8 cellular contexts compared by ENCODE assay signal in the genomic region with DNA sequence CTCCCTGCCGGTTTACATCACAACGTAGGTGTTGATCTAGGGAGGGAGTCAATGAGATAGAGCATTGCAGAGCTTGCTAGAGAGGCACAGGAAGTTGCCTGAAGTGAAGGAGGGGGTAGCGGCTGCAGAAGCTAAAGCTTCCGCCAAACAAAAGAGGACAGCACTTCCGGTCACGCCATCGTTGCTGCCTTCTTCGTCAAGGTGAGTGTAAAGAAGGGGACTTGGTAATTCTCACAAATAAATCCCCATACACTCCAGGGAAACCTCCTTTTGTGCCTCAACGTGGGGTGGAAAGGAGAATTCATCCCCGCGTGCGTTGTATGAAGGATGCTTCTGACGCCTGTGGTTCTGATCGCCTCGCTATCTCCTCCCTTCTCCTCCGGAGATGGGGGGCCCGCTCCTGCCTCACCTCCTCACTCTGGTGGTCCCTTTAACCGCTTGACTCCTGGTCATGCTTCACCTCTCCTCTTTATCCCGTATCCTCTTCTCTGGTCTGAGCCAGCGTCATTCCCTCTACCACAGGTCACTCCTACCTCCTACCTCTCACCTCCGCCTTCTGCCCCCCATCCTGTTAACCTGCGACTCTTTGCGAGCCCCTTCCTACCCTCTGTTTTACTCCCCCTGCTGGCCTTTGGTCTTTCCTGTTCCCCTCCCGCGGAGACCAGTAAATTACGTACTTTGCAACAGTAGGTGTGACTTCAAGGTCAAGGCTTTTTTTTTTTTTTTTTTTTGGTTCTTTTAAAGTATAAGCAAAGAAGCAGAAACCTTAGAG. TPM values are rescaled to one million over a fixed set of nuclear protein-coding genes. Genes with fewer than 3 reads are reported as not detected.
A peak's percentile ranks its signal among the peaks of the same experiment; 100 is the strongest.
DNase-seq lines count a peak whose midpoint lies in the region; ATAC-seq, FAIRE-seq and TF ChIP-seq lines count a peak whose summit lies in the region.

No MANE protein-coding gene starts in this region.

- H3K4me2 ChIP-seq in endothelial cell of umbilical vein (ENCODE audit: insufficient read depth, low read length): peak overlapping the region; percentile 69

- H3K4me1 ChIP-seq in endothelial cell of umbilical vein (ENCODE audit: control insufficient read depth, extremely low read depth, insufficient read depth, low read length): peaks cover 3% of the 10 kb centered on the region

- no peaks in the 10 kb centered on the region for H3K36me3 ChIP-seq in endothelial cell of umbilical vein (ENCODE audit: control insufficient read depth in 2 of 2, extremely low read depth in 1 of 2, insufficient read depth in 2 of 2, low read length in 2 of 2)

- H2AFZ ChIP-seq in endothelial cell of umbilical vein (ENCODE audit: low read depth, low read length): peak overlapping the region; percentile 97

- TSS peak; percentile 64 for BruUV-seq in endothelial cell of umbilical vein (replicated peaks; lab: Mats Ljungman, UMichigan)

- H3K4me3 ChIP-seq in endothelial cell of umbilical vein (replicated peaks in 1 of 3; ENCODE audit: insufficient read depth in 1 of 3, low read depth in 1 of 3, low read length in 3 of 3): peak overlapping the region; percentile 32 to 78 (median 67)

- peak; percentile 96 for ATAC-seq in GM18868 (IDR thresholded peaks at IDR 0.05; ENCODE audit: unreplicated experiment)
- ATAC-seq in HG03135 (IDR thresholded peaks at IDR 0.05; ENCODE audit: unreplicated experiment): peak; percentile 88

- FAIRE-seq in endothelial cell of umbilical vein (lab: Jason Lieb, UNC): peak; percentile 67

- POLR2A ChIA-PET in endothelial cell of umbilical vein (lab: Charles Lee): no interaction called here

- H3K27ac ChIP-seq in endothelial cell of umbilical vein (ENCODE audit: insufficient read depth, low read depth, low read length): no peak overlapping the region

- peak; percentile 45 for DNase-seq in ACHN
- peak; percentile 41 for DNase-seq in NCI-H526 treated with DMSO at 0.1 percent for 48 hours (lab: John Stamatoyannopoulos, UW)
- DNase-seq in activated CD8-positive, alpha-beta memory T cell treated with anti-CD3 and anti-CD28 coated beads for 48 hours (ENCODE audit: low read depth in 2 of 3, low spot score in 2 of 3): peak in 2 of 3 experiments; percentile 1 to 18
- peak; percentile 9 for DNase-seq in endothelial cell of umbilical vein (ENCODE audit: low read depth, low spot score)
- DNase-seq in mucosa of gallbladder (ENCODE audit: low spot score): peak; percentile 53
- DNase-seq in stimulated activated CD8-positive, alpha-beta memory T cell treated with anti-CD3 and anti-CD28 coated beads, Interleukin-4, amount 100 ng/mL, for 48 hours: peak; percentile 64

- in situ Hi-C loops in ACHN (cut with HindIII; ENCODE audit: low pct_ligation_motif_present, low pct_unique_long_range_greater_than_20kb, low sequenced_read_pairs): no loop called here

- H3K27me3 ChIP-seq in endothelial cell of umbilical vein (ENCODE audit: control insufficient read depth in 2 of 2, insufficient read depth in 2 of 2, low read length in 2 of 2): no peaks in the 10 kb centered on the region

- no peaks in the 10 kb centered on the region for H3K79me2 ChIP-seq in endothelial cell of umbilical vein (ENCODE audit: control insufficient read depth, insufficient read depth, low read length)

- dilution Hi-C loops in endothelial cell of umbilical vein (cut with MboI; ENCODE audit: extremely low pct_ligation_motif_present, low sequenced_read_pairs): no loop called here

- no peak for TF ChIP-seq CTCF in endothelial cell of umbilical vein (IDR thresholded peaks at IDR 0.05; ENCODE audit: extremely low read depth in 1 of 2, insufficient read depth in 1 of 2, low read depth in 1 of 2, low read length in 2 of 2)

- no peaks in the 10 kb centered on the region for H4K20me1 ChIP-seq in endothelial cell of umbilical vein (replicated peaks; ENCODE audit: control insufficient read depth, extremely low read depth, insufficient read depth, low read length)

- no peak for TF ChIP-seq POLR2A in endothelial cell of umbilical vein (IDR thresholded peaks at IDR 0.05; ENCODE audit: low read depth, low read length)

- H3K9me3 ChIP-seq in endothelial cell of umbilical vein (replicated peaks; ENCODE audit: control insufficient read depth, insufficient read depth, low read length): no peaks in the 10 kb centered on the region

- intact Hi-C loops in endothelial cell of umbilical vein (cut with micrococcal nuclease): loop anchor here (5.0 kb wide), 1 partner anchor 196 kb away; no protein-coding TSS in a partner anchor

- H3K9me1 ChIP-seq in endothelial cell of umbilical vein (replicated peaks; ENCODE audit: control insufficient read depth, extremely low read depth, insufficient read depth, low read length): no peaks in the 10 kb centered on the region

- H3K9ac ChIP-seq in endothelial cell of umbilical vein (replicated peaks; ENCODE audit: extremely low read depth, insufficient read depth, low read length): peak overlapping the region; percentile 24

- CTCF ChIA-PET in endothelial cell of umbilical vein (lab: Charles Lee): interaction anchor here (1.0 kb wide), 1 partner anchor 16 kb away, joined by 3 read pairs; no protein-coding TSS in a partner anchor

TF ChIP-seq in endothelial cell of umbilical vein, 7 proteins besides CTCF, POLR2A, EP300 and RAD21:
- TF ChIP-seq, protein P1, sequence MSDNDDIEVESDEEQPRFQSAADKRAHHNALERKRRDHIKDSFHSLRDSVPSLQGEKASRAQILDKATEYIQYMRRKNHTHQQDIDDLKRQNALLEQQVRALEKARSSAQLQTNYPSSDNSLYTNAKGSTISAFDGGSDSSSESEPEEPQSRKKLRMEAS (IDR thresholded peaks at IDR 0.05; ENCODE audit: insufficient read depth, insufficient read length): no peak
- TF ChIP-seq EZH2 (IDR thresholded peaks at IDR 0.05; ENCODE audit: borderline replicate concordance, low read depth, low read length, severe bottlenecking) (no peak), FOS (IDR thresholded peaks at IDR 0.05; ENCODE audit: borderline replicate concordance, insufficient read depth, low read length) (no peak)
TF ChIP-seq in endothelial cell of umbilical vein: peak in this region for 0.

RNA-seq across cellular contexts. Expression of a gene that starts 59.9 kb away (rescaled TPM):
- total RNA-seq in endothelial cell of umbilical vein: 7.5 TPM in 2 replicates
- 2.0 and 2.1 TPM in 2 replicates for polyA plus RNA-seq in endothelial cell of umbilical vein
- polyA plus RNA-seq in endothelial cell of umbilical vein (2011; cell fraction: cytosol; rRNA removed): 2.1 and 2.2 TPM in 2 replicates
- 1.7 and 2.1 TPM in 2 replicates for polyA plus RNA-seq in endothelial cell of umbilical vein (2011; cell fraction: nucleus; rRNA removed)
- 6.5 TPM in 2 replicates for polyA plus RNA-seq in endothelial cell of umbilical vein (2012)
- 1.5 and 1.6 TPM in 2 replicates for polyA minus RNA-seq in endothelial cell of umbilical vein
- polyA minus RNA-seq in endothelial cell of umbilical vein (2011; cell fraction: cytosol; rRNA and poly(A)+ RNA removed): not detected
- polyA minus RNA-seq in endothelial cell of umbilical vein (2011; cell fraction: nucleus; rRNA and poly(A)+ RNA removed): 0.96 and 1.4 TPM in 2 replicates
- 13.4 TPM for total RNA-seq in mucosa of gallbladder

Comparison
In these comparisons a context has a peak if more than half of its experiments do, and no peak if none do; other contexts are left out.
1. DNase-seq: peak in every context shown above with its lines; median percentile 64 in stimulated activated CD8-positive, alpha-beta memory T cell treated with anti-CD3 and anti-CD28 coated beads, Interleukin-4, amount 100 ng/mL, for 48 hours; 53 in mucosa of gallbladder; 45 in ACHN; 41 in NCI-H526 treated with DMSO at 0.1 percent for 48 hours; 10 in activated CD8-positive, alpha-beta memory T cell treated with anti-CD3 and anti-CD28 coated beads for 48 hours; 9 in endothelial cell of umbilical vein.